In the genomic region with DNA sequence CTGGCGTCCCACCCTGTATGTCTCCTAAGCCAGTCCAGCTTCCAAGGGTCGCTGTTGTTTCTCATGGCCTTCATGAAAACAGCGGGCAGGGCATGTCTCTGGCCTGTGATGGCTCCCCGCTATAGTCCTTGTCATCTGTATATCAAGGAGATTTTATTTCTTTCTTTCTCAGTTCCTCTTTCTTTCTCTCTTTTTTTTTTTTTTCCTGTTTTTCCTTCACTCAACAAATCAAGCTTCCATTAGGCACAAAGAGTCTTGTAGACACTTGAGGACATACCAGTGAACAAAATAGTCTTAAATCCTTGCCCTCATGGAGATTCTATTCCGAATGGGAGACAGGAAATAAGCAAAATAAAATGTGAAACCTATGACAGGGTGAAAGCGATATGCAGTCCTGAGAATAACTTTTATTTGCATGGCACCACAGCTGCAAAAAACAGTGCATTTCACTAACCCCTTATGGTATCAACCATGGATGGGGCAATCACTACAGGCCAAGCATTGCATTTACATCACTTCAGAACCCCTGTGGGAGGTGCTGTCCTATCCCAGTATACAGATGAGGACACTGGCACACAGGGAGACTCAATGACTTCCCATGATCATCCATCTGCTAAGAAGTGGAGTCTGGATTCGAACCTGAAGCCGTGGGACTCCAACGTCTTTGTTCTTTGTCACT, we compare ENCODE assay signal across 13 cellular contexts. TPM values are rescaled to one million over a fixed set of nuclear protein-coding genes. Genes with fewer than 3 reads are reported as not detected.
A peak's percentile ranks its signal among the peaks of the same experiment; 100 is the strongest.
DNase-seq lines count a peak whose midpoint lies in the region; ATAC-seq and TF ChIP-seq lines count a peak whose summit lies in the region.
"Had no signal": no experiment of that assay in that cellular context is flagged by ENCODE, and none has a peak within 500 bp of the region (broad histone marks: within the 10 kb centered on the region; RNA-seq: fewer than 3 reads in every experiment).

No MANE protein-coding gene starts in this region.

- H3K36me3 ChIP-seq in right atrium auricular region (no peaks in the 10 kb centered on the region), left ventricle myocardium inferior (no peaks in the 10 kb centered on the region), Panc1 (ENCODE audit: control insufficient read depth, insufficient read depth, low read length) (no peaks in the 10 kb centered on the region), suprapubic skin (no peaks in the 10 kb centered on the region)
- H3K36me3 ChIP-seq: esophagus muscularis mucosa had no signal

- peaks cover 17% of the 10 kb centered on the region for H3K4me1 Mint-ChIP-seq in T-helper 17 cell

- 96% methylated on average over 9 of the region's 9 CpGs for WGBS in suprapubic skin

- no peak overlapping the region for H3K27ac Mint-ChIP-seq in T-helper 17 cell
- H3K27ac Mint-ChIP-seq: activated T-helper 2 cell treated with anti-CD3 and anti-CD28 coated beads, Interferon-gamma antibody, Interleukin-2, Interleukin-4, amounts not matched to agents 10 μg/mL and 5 μg/mL and 100 μg/mL, durations not matched to agents 14 hours and 24 hours and 36 hours; immature natural killer cell had no signal

- H3K9me3 ChIP-seq in right atrium auricular region = no peaks in the 10 kb centered on the region
- H3K9me3 ChIP-seq in left ventricle myocardium inferior (replicated peaks) = no peaks in the 10 kb centered on the region
- no peaks in the 10 kb centered on the region for H3K9me3 ChIP-seq in Panc1 (ENCODE audit: control insufficient read depth, insufficient read depth, low read depth, low read length)
- no peaks in the 10 kb centered on the region for H3K9me3 ChIP-seq in suprapubic skin
- no peaks in the 10 kb centered on the region for H3K9me3 ChIP-seq in T-helper 17 cell (ENCODE audit: control insufficient read depth, low read length, poor library complexity, severe bottlenecking)
- H3K9me3 ChIP-seq: esophagus muscularis mucosa had no signal

- no peak overlapping the region for H3K4me3 ChIP-seq in right atrium auricular region
- no peak overlapping the region for H3K4me3 ChIP-seq in left ventricle myocardium inferior
- H3K4me3 ChIP-seq in Panc1 (ENCODE audit: low read depth in 2 of 2, low read length in 2 of 2) = no peak overlapping the region
- no peak overlapping the region for H3K4me3 ChIP-seq in suprapubic skin
- H3K4me3 ChIP-seq: esophagus muscularis mucosa had no signal

- H3K27ac ChIP-seq in right atrium auricular region = no peak overlapping the region
- no peak overlapping the region for H3K27ac ChIP-seq in left ventricle myocardium inferior (replicated peaks)
- H3K27ac ChIP-seq in Panc1 (ENCODE audit: low read length) = peak overlapping the region; percentile 48; the same call in 1 of the 2 replicates
- H3K27ac ChIP-seq in suprapubic skin = peak overlapping the region; percentile 59
- H3K27ac ChIP-seq: esophagus muscularis mucosa had no signal

- no peaks in the 10 kb centered on the region for H3K36me3 Mint-ChIP-seq in T-helper 17 cell (ENCODE audit: low read depth)
- H3K36me3 Mint-ChIP-seq: immature natural killer cell had no signal

- H3K27me3 Mint-ChIP-seq in T-helper 17 cell = no peaks in the 10 kb centered on the region

- intact Hi-C loops in left ventricle myocardium inferior (cut with micrococcal nuclease) (no loop called here), Panc1 (cut with micrococcal nuclease; ENCODE audit: unreplicated experiment) (no loop called here), left colon (cut with DNase I, micrococcal nuclease) (no loop called here)

- H3K4me3 Mint-ChIP-seq in T-helper 17 cell = no peak overlapping the region
- H3K4me3 Mint-ChIP-seq: immature natural killer cell, nephron progenitor cell had no signal

- no TSS peak for BruUV-seq in Panc1 (replicated peaks; lab: Mats Ljungman, UMichigan)

- H3K4me1 ChIP-seq in right atrium auricular region = peaks cover 0 to 27% of the 10 kb centered on the region in 2 donors
- H3K4me1 ChIP-seq in left ventricle myocardium inferior = peaks cover 54% of the 10 kb centered on the region
- peaks cover 53% of the 10 kb centered on the region for H3K4me1 ChIP-seq in Panc1 (ENCODE audit: control insufficient read depth, insufficient read depth, low read length)
- H3K4me1 ChIP-seq in suprapubic skin = peaks cover 88% of the 10 kb centered on the region

- POLR2A ChIA-PET in Panc1 (lab: Charles Lee) = interaction anchor here (0.6 kb wide), 1 partner anchor 169 kb away, joined by 5 read pairs; no protein-coding TSS in a partner anchor

- no peak for TF ChIP-seq POLR2A in suprapubic skin (IDR thresholded peaks at IDR 0.05)

- no peaks in the 10 kb centered on the region for H3K27me3 ChIP-seq in right atrium auricular region
- H3K27me3 ChIP-seq in left ventricle myocardium inferior (ENCODE audit: low read depth) = no peaks in the 10 kb centered on the region
- no peaks in the 10 kb centered on the region for H3K27me3 ChIP-seq in Panc1 (ENCODE audit: control insufficient read depth, insufficient read depth, low read length)
- no peaks in the 10 kb centered on the region for H3K27me3 ChIP-seq in suprapubic skin
- H3K27me3 ChIP-seq: esophagus muscularis mucosa had no signal

- no peak for TF ChIP-seq EP300 in suprapubic skin (IDR thresholded peaks at IDR 0.05)

- TF ChIP-seq CTCF in right atrium auricular region (IDR thresholded peaks at IDR 0.05) = no peak
- no peak for TF ChIP-seq CTCF in left ventricle myocardium inferior (IDR thresholded peaks at IDR 0.05; ENCODE audit: borderline replicate concordance)
- TF ChIP-seq CTCF in Panc1 (IDR thresholded peaks at IDR 0.05) = no peak
- TF ChIP-seq CTCF in suprapubic skin (IDR thresholded peaks at IDR 0.05) = no peak

- DNase-seq in right atrium auricular region (ENCODE audit: low spot score) (peak; percentile 38), left ventricle myocardium inferior (no peak), Panc1 (ENCODE audit: low read depth, low spot score) (no peak), suprapubic skin (ENCODE audit: low spot score in 2 of 2) (no peak), 8988T (no peak), T-helper 17 cell (no peak), left colon (no peak)
- DNase-seq: immature natural killer cell, NCI-H1436, nephron progenitor cell had no signal

- CTCF ChIA-PET in Panc1 (lab: Charles Lee) = interaction anchor here (1.2 kb wide), 1 partner anchor 93 kb away, joined by 3 read pairs; no protein-coding TSS in a partner anchor

- ATAC-seq in HG02870 (IDR thresholded peaks at IDR 0.05; ENCODE audit: unreplicated experiment) (peak; percentile 25), Panc1 (no peak), T-helper 17 cell (no peak), left colon (no peak)

- in situ Hi-C loops in Panc1 (cut with HindIII; ENCODE audit: low pct_unique_long_range_greater_than_20kb, low sequenced_read_pairs) = loop anchor here (25.0 kb wide), 1 partner anchor 101 kb away; no protein-coding TSS in a partner anchor

RNA-seq across cellular contexts. Expression of a gene that starts 50.7 kb away (rescaled TPM):
- total RNA-seq in right atrium auricular region (10 to 100 TPM; 68.5 to 89.1 TPM), left ventricle myocardium inferior (83.6 TPM), Panc1 (2021; ENCODE audit: unreplicated experiment) (98.3 TPM), suprapubic skin (100 to 1,000 TPM in 2 of 4 donors, 10 to 100 TPM in 2; 71.3 to 115 (median 99.3) TPM), T-helper 17 cell (10 to 100 TPM; 30.3 to 38.8 TPM), left colon (10 to 100 TPM; 71.9 to 84.2 TPM)
- 59.7 TPM for polyA plus RNA-seq in Panc1 (2012; ENCODE audit: insufficient read length)

Comparison
In these comparisons a context has a peak if more than half of its experiments do, and no peak if none do; other contexts are left out.
1. H3K27ac ChIP-seq: peak in Panc1 (single experiment) and suprapubic skin (single experiment); none in right atrium auricular region (0 of 2) and left ventricle myocardium inferior (single experiment).